8 cellular contexts compared by ENCODE assay signal in the genomic region with DNA sequence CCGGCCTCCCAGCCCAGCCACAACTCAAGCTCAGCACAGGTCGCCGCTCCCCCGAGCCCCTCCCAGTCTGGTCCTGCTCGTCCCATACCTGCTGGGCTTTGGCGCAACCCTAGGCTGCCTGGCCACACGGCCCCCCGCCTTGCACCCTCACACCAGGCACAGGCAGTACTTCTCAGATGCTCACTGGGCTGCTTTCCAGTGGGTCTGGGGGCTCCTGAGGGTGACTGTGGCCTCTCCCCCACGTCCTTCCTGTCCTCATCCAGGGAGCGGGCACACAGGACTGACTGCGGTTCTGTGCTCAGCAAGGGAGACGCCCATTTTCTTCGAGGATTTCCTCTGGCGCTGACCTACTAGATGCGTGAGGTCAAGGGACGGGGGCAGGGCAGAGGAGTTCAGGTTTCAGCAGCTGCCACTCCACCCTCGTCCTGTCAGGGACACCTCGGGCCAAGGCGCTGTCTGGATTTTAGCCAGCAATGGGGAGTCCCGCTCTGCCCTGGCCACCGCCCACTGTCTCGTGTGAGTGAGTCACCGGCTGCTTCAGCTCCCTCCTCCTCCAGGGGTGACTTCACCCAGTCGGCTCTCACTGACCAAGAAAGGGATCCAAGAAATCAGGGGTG.
DNase-seq lines count a peak whose midpoint lies in the region; ATAC-seq and TF ChIP-seq lines count a peak whose summit lies in the region.

No MANE protein-coding gene starts in this region.

- no peaks in the 10 kb centered on the region for H3K36me3 ChIP-seq in NT2/D1 (ENCODE audit: insufficient read depth, insufficient read length, low read length)

- no peak overlapping the region for H3K4me3 Mint-ChIP-seq in activated T-cell treated with anti-CD3 and anti-CD28 coated beads, Interleukin-2, amount 50 U/mL, for 24 hours
- H3K4me3 Mint-ChIP-seq in nephron: peak overlapping the region; percentile 30 to 49 (median 38)
- H3K4me3 Mint-ChIP-seq in stimulated activated naive B cell treated with anti-CD40 and anti-IgM and Interleukin-4, amounts not matched to agents 10 μg/mL and 1 μg/mL and 100 μg/mL, for 72 hours: peak overlapping the region; percentile 75 to 82

- H3K27me3 Mint-ChIP-seq in activated T-cell treated with anti-CD3 and anti-CD28 coated beads, Interleukin-2, amount 50 U/mL, for 24 hours: no peaks in the 10 kb centered on the region
- no peaks in the 10 kb centered on the region for H3K27me3 Mint-ChIP-seq in nephron (ENCODE audit: low read depth)
- H3K27me3 Mint-ChIP-seq in stimulated activated naive B cell treated with anti-CD40 and anti-IgM and Interleukin-4, amounts not matched to agents 10 μg/mL and 1 μg/mL and 100 μg/mL, for 72 hours: no peaks in the 10 kb centered on the region

- H3K27ac Mint-ChIP-seq in activated T-cell treated with anti-CD3 and anti-CD28 coated beads, Interleukin-2, amount 50 U/mL, for 24 hours: no peak overlapping the region
- H3K27ac Mint-ChIP-seq in nephron: peak overlapping the region; percentile 71 to 84 (median 82)
- peak overlapping the region; percentile 83 for H3K27ac Mint-ChIP-seq in stimulated activated naive B cell treated with anti-CD40 and anti-IgM and Interleukin-4, amounts not matched to agents 10 μg/mL and 1 μg/mL and 100 μg/mL, for 72 hours

- H3K4me1 ChIP-seq in NT2/D1 (ENCODE audit: insufficient read depth, insufficient read length): peaks cover 9% of the 10 kb centered on the region

- peaks cover 14% of the 10 kb centered on the region for H3K4me1 Mint-ChIP-seq in activated T-cell treated with anti-CD3 and anti-CD28 coated beads, Interleukin-2, amount 50 U/mL, for 24 hours (ENCODE audit: low read depth)
- H3K4me1 Mint-ChIP-seq in nephron: peaks cover 53% of the 10 kb centered on the region
- peaks cover 27 to 69% of the 10 kb centered on the region in 2 donors for H3K4me1 Mint-ChIP-seq in stimulated activated naive B cell treated with anti-CD40 and anti-IgM and Interleukin-4, amounts not matched to agents 10 μg/mL and 1 μg/mL and 100 μg/mL, for 72 hours

- ATAC-seq in HG02623 (IDR thresholded peaks at IDR 0.05; ENCODE audit: unreplicated experiment): peak; percentile 67
- peak; percentile 93 to 94 for ATAC-seq in stimulated activated naive B cell treated with anti-CD40 and anti-IgM and Interleukin-4, amounts not matched to agents 10 μg/mL and 1 μg/mL and 100 μg/mL, for 72 hours (replicated peaks)

- peak overlapping the region; percentile 81 for H3K9ac ChIP-seq in NT2/D1 (ENCODE audit: insufficient read length, low read depth)

- H3K9me3 Mint-ChIP-seq in activated T-cell treated with anti-CD3 and anti-CD28 coated beads, Interleukin-2, amount 50 U/mL, for 24 hours: no peaks in the 10 kb centered on the region
- no peaks in the 10 kb centered on the region for H3K9me3 Mint-ChIP-seq in nephron
- no peaks in the 10 kb centered on the region for H3K9me3 Mint-ChIP-seq in stimulated activated naive B cell treated with anti-CD40 and anti-IgM and Interleukin-4, amounts not matched to agents 10 μg/mL and 1 μg/mL and 100 μg/mL, for 72 hours

- H3K9me3 ChIP-seq in NT2/D1 (ENCODE audit: insufficient read depth, low read length): no peaks in the 10 kb centered on the region

- no peak for TF ChIP-seq CTCF in GM10266 (IDR thresholded peaks at IDR 0.05; ENCODE audit: control insufficient read depth, insufficient read depth, low read depth, missing control alignments)
- no peak for TF ChIP-seq CTCF in fibroblast of mammary gland (conservative IDR thresholded peaks at IDR 0.05; ENCODE audit: control insufficient read depth, insufficient read depth, low read depth, low read length)
- no peak for TF ChIP-seq CTCF in nephron (IDR thresholded peaks at IDR 0.05; ENCODE audit: unreplicated experiment in 3 of 3)

- H3K4me3 ChIP-seq in NT2/D1 (ENCODE audit: insufficient read length, low read depth) (no peak overlapping the region), fibroblast of mammary gland (ENCODE audit: control insufficient read depth, low read depth, low read length) (no peak overlapping the region)

- DNase-seq in GM10266 (ENCODE audit: extremely low spot score) (peak; percentile 70), NT2/D1 (ENCODE audit: low read depth, low spot score) (peak; percentile 52), fibroblast of mammary gland (ENCODE audit: low read depth) (peak; percentile 96), NCI-H2081 (lab: John Stamatoyannopoulos, UW) (no peak)
- peak; percentile 74 for DNase-seq in activated T-cell treated with anti-CD3 and anti-CD28 coated beads, Interleukin-2, amount 50 U/mL, for 24 hours
- DNase-seq in stimulated activated naive B cell treated with anti-CD40 and anti-IgM and Interleukin-4, amounts not matched to agents 10 μg/mL and 1 μg/mL and 100 μg/mL, for 72 hours: peak; percentile 84

- no peaks in the 10 kb centered on the region for H3K27me3 ChIP-seq in NT2/D1 (ENCODE audit: insufficient read depth, insufficient read length)

- H3K36me3 Mint-ChIP-seq in activated T-cell treated with anti-CD3 and anti-CD28 coated beads, Interleukin-2, amount 50 U/mL, for 24 hours (ENCODE audit: low read depth): no peaks in the 10 kb centered on the region
- H3K36me3 Mint-ChIP-seq in nephron (ENCODE audit: low read depth): no peaks in the 10 kb centered on the region
- peaks cover 15 to 16% of the 10 kb centered on the region in 2 donors for H3K36me3 Mint-ChIP-seq in stimulated activated naive B cell treated with anti-CD40 and anti-IgM and Interleukin-4, amounts not matched to agents 10 μg/mL and 1 μg/mL and 100 μg/mL, for 72 hours

Comparison
In these comparisons a context has a peak if more than half of its experiments do, and no peak if none do; other contexts are left out.
1. DNase-seq: peak in GM10266 (single experiment), NT2/D1 (single experiment), activated T-cell treated with anti-CD3 and anti-CD28 coated beads, Interleukin-2, amount 50 U/mL, for 24 hours (single experiment), fibroblast of mammary gland (single experiment) and stimulated activated naive B cell treated with anti-CD40 and anti-IgM and Interleukin-4, amounts not matched to agents 10 μg/mL and 1 μg/mL and 100 μg/mL, for 72 hours (single experiment); none in NCI-H2081 (0 of 2).